In genomic region chr11:111912535-111912934, GRCh38 we compare ENCODE assay signal across 12 cellular contexts. TPM values are rescaled to one million over a fixed set of nuclear protein-coding genes. Genes with fewer than 3 reads are reported as not detected.
DNase-seq lines count a peak whose midpoint lies in the region; ATAC-seq and TF ChIP-seq lines count a peak whose summit lies in the region.
"Had no signal": no experiment of that assay in that cellular context is flagged by ENCODE, and none has a peak within 500 bp of the region (broad histone marks: within the 10 kb centered on the region; RNA-seq: fewer than 3 reads in every experiment).

HSPB2 (plus strand) TSS chr11:111912734; CDS start chr11:111912830, 96 bp downstream.

- no peak within 1 kb of the TSS for H3K4me3 Mint-ChIP-seq in activated CD4-positive, alpha-beta T cell treated with anti-CD3 and anti-CD28 coated beads, Interleukin-2, amount 10 ng/mL, durations not matched to agents 7 days and 5 days

- H3K4me1 ChIP-seq in Peyer's patch (no peaks in the 10 kb centered on the region), esophagus muscularis mucosa (peaks cover 7 to 47% (median 40%) of the 10 kb centered on the region in 4 donors), mesenchymal stem cell (ENCODE audit: control insufficient read depth, insufficient read depth, low read depth, low read length) (peaks cover 10% of the 10 kb centered on the region)

- peak within 1 kb of the TSS in 1 of 2 experiments; percentile 70 for H2BK12ac ChIP-seq in mesenchymal stem cell (ENCODE audit: low read length in 2 of 2)

- no peak within 1 kb of the TSS for H3K23ac ChIP-seq in mesenchymal stem cell (ENCODE audit: low read length in 2 of 2)

- no peak within 1 kb of the TSS for H2BK5ac ChIP-seq in mesenchymal stem cell (ENCODE audit: low read depth, low read length, poor library complexity, severe bottlenecking)

- H2BK15ac ChIP-seq in mesenchymal stem cell (ENCODE audit: low read depth, poor library complexity, severe bottlenecking): no peak within 1 kb of the TSS

- no peaks in the 10 kb centered on the region for H3K36me3 Mint-ChIP-seq in activated CD4-positive, alpha-beta T cell treated with anti-CD3 and anti-CD28 coated beads, Interleukin-2, amount 10 ng/mL, durations not matched to agents 7 days and 5 days (ENCODE audit: low read depth)

- H3K79me1 ChIP-seq in mesenchymal stem cell (replicated peaks; ENCODE audit: low read length, poor library complexity, severe bottlenecking): no peaks in the 10 kb centered on the region

- DNase-seq in Peyer's patch: no peak
- no peak for DNase-seq in esophagus muscularis mucosa (ENCODE audit: extremely low spot score)
- no peak for DNase-seq in mesenchymal stem cell
- peak in 18 of 49 donors; percentile 12 to 80 (median 51) for DNase-seq in substantia nigra (lab: John Stamatoyannopoulos, UW)
- DNase-seq in NCI-H524 treated with DMSO at 0.1 percent for 48 hours (lab: John Stamatoyannopoulos, UW): no peak
- no peak for DNase-seq in activated CD4-positive, alpha-beta T cell treated with anti-CD3 and anti-CD28 coated beads, Interleukin-2, amount 10 ng/mL, durations not matched to agents 7 days and 5 days
- DNase-seq in iPS-NIHi11 (ENCODE audit: low spot score): no peak
- DNase-seq: DND-41 had no signal

- no peak for TF ChIP-seq CTCF in Peyer's patch (IDR thresholded peaks at IDR 0.05)
- no peak for TF ChIP-seq CTCF in esophagus muscularis mucosa (IDR thresholded peaks at IDR 0.05)

- H4K8ac ChIP-seq in mesenchymal stem cell (ENCODE audit: low read length): peak within 1 kb of the TSS; percentile 78

- H3K27ac Mint-ChIP-seq in activated CD4-positive, alpha-beta T cell treated with anti-CD3 and anti-CD28 coated beads, Interleukin-2, amount 10 ng/mL, durations not matched to agents 7 days and 5 days: no peak within 1 kb of the TSS

- 3% methylated on average over 17 of the region's 26 CpGs for WGBS in esophagus muscularis mucosa
- 79% methylated on average over 22 of the region's 26 CpGs for WGBS in mesenchymal stem cell

- CTCF ChIA-PET in activated CD4-positive, alpha-beta T cell treated with anti-CD3 and anti-CD28 coated beads, Interleukin-2, amount 10 ng/mL, durations not matched to agents 7 days and 5 days (lab: Charles Lee): no interaction called here

- H3K9me3 ChIP-seq in Peyer's patch (no peaks in the 10 kb centered on the region), esophagus muscularis mucosa (no peaks in the 10 kb centered on the region), mesenchymal stem cell (ENCODE audit: control insufficient read depth, low read length) (no peaks in the 10 kb centered on the region)

- no peak for TF ChIP-seq EP300 in esophagus muscularis mucosa (IDR thresholded peaks at IDR 0.05)

- H4K91ac ChIP-seq in mesenchymal stem cell (ENCODE audit: low read length): peak within 1 kb of the TSS; percentile 77

- intact Hi-C loops in esophagus muscularis mucosa (cut with DNase I): no loop called here

- H3K4me3 ChIP-seq in Peyer's patch (peak within 1 kb of the TSS; percentile 15 to 54 (median 30)), esophagus muscularis mucosa (peak within 1 kb of the TSS; percentile 65 to 81 (median 73)), mesenchymal stem cell (ENCODE audit: insufficient read depth in 1 of 2, low read depth in 1 of 2, low read length in 2 of 2) (peak within 1 kb of the TSS in 1 of 2 experiments; percentile 86)

- peak within 1 kb of the TSS; percentile 46 to 73 for H3K4ac ChIP-seq in mesenchymal stem cell (ENCODE audit: low read depth in 1 of 2, low read length in 2 of 2)

- H2AFZ ChIP-seq in mesenchymal stem cell (ENCODE audit: low read depth, low read length): no peak within 1 kb of the TSS

- no peak within 1 kb of the TSS for H2AK5ac ChIP-seq in mesenchymal stem cell (ENCODE audit: low read length, severe bottlenecking)

- H3K27me3 ChIP-seq in Peyer's patch: no peaks in the 10 kb centered on the region
- H3K27me3 ChIP-seq in esophagus muscularis mucosa: peaks cover 0 to 7% (median 0%) of the 10 kb centered on the region in 4 donors
- H3K27me3 ChIP-seq in mesenchymal stem cell (ENCODE audit: control insufficient read depth in 1 of 2, insufficient read depth in 1 of 2, low read length in 2 of 2): peaks cover 0 to 17% of the 10 kb centered on the region in 2 experiments

- H3K36me3 ChIP-seq in Peyer's patch (no peaks in the 10 kb centered on the region), esophagus muscularis mucosa (peaks cover 10 to 29% (median 20%) of the 10 kb centered on the region in 4 donors), mesenchymal stem cell (ENCODE audit: control insufficient read depth in 1 of 2, insufficient read depth in 2 of 2, low read depth in 1 of 2, low read length in 2 of 2) (peaks cover 0 to 49% of the 10 kb centered on the region in 2 experiments)

- H3K27me3 Mint-ChIP-seq in activated CD4-positive, alpha-beta T cell treated with anti-CD3 and anti-CD28 coated beads, Interleukin-2, amount 10 ng/mL, durations not matched to agents 7 days and 5 days: peaks cover 47% of the 10 kb centered on the region

- POLR2A ChIA-PET in activated CD4-positive, alpha-beta T cell treated with anti-CD3 and anti-CD28 coated beads, Interleukin-2, amount 10 ng/mL, durations not matched to agents 7 days and 5 days (lab: Charles Lee): no interaction called here

- H3K9me3 Mint-ChIP-seq in activated CD4-positive, alpha-beta T cell treated with anti-CD3 and anti-CD28 coated beads, Interleukin-2, amount 10 ng/mL, durations not matched to agents 7 days and 5 days: no peaks in the 10 kb centered on the region

- no peaks in the 10 kb centered on the region for H3K4me1 Mint-ChIP-seq in activated CD4-positive, alpha-beta T cell treated with anti-CD3 and anti-CD28 coated beads, Interleukin-2, amount 10 ng/mL, durations not matched to agents 7 days and 5 days

- H3K14ac ChIP-seq in mesenchymal stem cell (ENCODE audit: low read length in 2 of 2): no peak within 1 kb of the TSS

- H3K9ac ChIP-seq in mesenchymal stem cell (ENCODE audit: low read length): peak within 1 kb of the TSS; percentile 97

- H3K18ac ChIP-seq in mesenchymal stem cell (ENCODE audit: low read depth in 1 of 2, low read length in 2 of 2): peak within 1 kb of the TSS; percentile 19 to 70

- H2BK120ac ChIP-seq in mesenchymal stem cell (ENCODE audit: low read depth, low read length): peak within 1 kb of the TSS; percentile 27

- TF ChIP-seq POLR2A in Peyer's patch (IDR thresholded peaks at IDR 0.05) (no peak), esophagus muscularis mucosa (IDR thresholded peaks at IDR 0.05; ENCODE audit: low read depth) (no peak)

- H3K27ac ChIP-seq in Peyer's patch (peak within 1 kb of the TSS; percentile 63 to 89 (median 71)), esophagus muscularis mucosa (replicated peaks in 1 of 4) (peak within 1 kb of the TSS; percentile 97 to 99 (median 98)), mesenchymal stem cell (ENCODE audit: low read length, poor library complexity, severe bottlenecking) (no peak within 1 kb of the TSS), substantia nigra (ENCODE audit: low read depth, low read length, poor library complexity, severe bottlenecking) (peak within 1 kb of the TSS; percentile 100)

- H3K4me2 ChIP-seq in mesenchymal stem cell (ENCODE audit: low read length, poor library complexity, severe bottlenecking): peak within 1 kb of the TSS; percentile 26

- ATAC-seq in GM19395 (IDR thresholded peaks at IDR 0.05; ENCODE audit: unreplicated experiment): no peak

RNA-seq across cellular contexts. Expression of gene HSPB2, which starts in this region (rescaled TPM):
- total RNA-seq in Peyer's patch: 1 to 10 TPM in 1 of 4 donors, under 1 TPM in 1, not detected in 2; 0.94 to 2.5 TPM
- total RNA-seq in esophagus muscularis mucosa: 1 to 10 TPM; 1.2 to 4.0 (median 2.4) TPM
- 0.10 TPM for polyA plus RNA-seq in mesenchymal stem cell (2013, experiment 1 of 2)
- polyA plus RNA-seq in mesenchymal stem cell (2013, experiment 2 of 2): not detected
- not detected for total RNA-seq in activated CD4-positive, alpha-beta T cell treated with anti-CD3 and anti-CD28 coated beads, Interleukin-2, amount 10 ng/mL, durations not matched to agents 7 days and 5 days
- total RNA-seq: activated CD8-positive, alpha-beta memory T cell treated with anti-CD3 and anti-CD28 coated beads for 36 hours; RPMI7951 had no signal
- polyA plus RNA-seq: neural cell had no signal
